18 cellular contexts compared by ENCODE assay signal in genomic region chr10:50299948-50300669, GRCh38. TPM values are rescaled to one million over a fixed set of nuclear protein-coding genes. Genes with fewer than 3 reads are reported as not detected.
DNase-seq lines count a peak whose midpoint lies in the region; ATAC-seq, FAIRE-seq and TF ChIP-seq lines count a peak whose summit lies in the region.
"Had no signal": no experiment of that assay in that cellular context is flagged by ENCODE, and none has a peak within 500 bp of the region (broad histone marks: within the 10 kb centered on the region; RNA-seq: fewer than 3 reads in every experiment).

No MANE protein-coding gene starts in this region.

- BruUV-seq in K562 (replicated peaks; lab: Mats Ljungman, UMichigan): no TSS peak

- no peaks in the 10 kb centered on the region for H4K20me1 ChIP-seq in K562 (replicated peaks; ENCODE audit: control insufficient read depth, insufficient read depth, low read length)

- H2AFZ ChIP-seq in K562 (ENCODE audit: low read depth, low read length): no peak overlapping the region
- H2AFZ ChIP-seq: GM23338 had no signal

- intact Hi-C loops in K562 (cut with micrococcal nuclease): no loop called here
- intact Hi-C loops in mucosa of descending colon (cut with DNase I, micrococcal nuclease): no loop called here

- TF ChIP-seq CTCF in K562 (IDR thresholded peaks at IDR 0.05 in 2 of 3, conservative IDR thresholded peaks at IDR 0.05 in 1 of 3; ENCODE audit: insufficient read depth in 2 of 3, low read depth in 1 of 3, low read length in 3 of 3) (no peak), mucosa of descending colon (IDR thresholded peaks at IDR 0.05) (no peak)

- FAIRE-seq in G401.6 (lab: Jason Lieb, UNC) (peak; percentile 49), K562 (lab: Jason Lieb, UNC) (no peak)
- FAIRE-seq: GM18507 had no signal

- H3K27me3 ChIP-seq in K562 (ENCODE audit: control insufficient read depth in 2 of 2, insufficient read depth in 2 of 2, low read length in 2 of 2): no peaks in the 10 kb centered on the region

- TF ChIP-seq POLR2A in K562 (conservative IDR thresholded peaks at IDR 0.05): no peak

- H3K9me3 ChIP-seq in K562 (replicated peaks; ENCODE audit: control insufficient read depth, insufficient read depth, low read depth, low read length) (peaks cover 3% of the 10 kb centered on the region; the same call in 1 of the 2 replicates), mucosa of descending colon (no peaks in the 10 kb centered on the region)

- H3K36me3 ChIP-seq in K562 (ENCODE audit: control insufficient read depth, insufficient read depth, low read length) (peaks cover 9% of the 10 kb centered on the region; the same call in 2 of the 3 replicates), mucosa of descending colon (ENCODE audit: low read depth) (no peaks in the 10 kb centered on the region)

- POLR2A ChIA-PET in K562 (lab: Yijun Ruan, JAX): no interaction called here

- no peak overlapping the region for H3K4me3 ChIP-seq in K562
- no peak overlapping the region for H3K4me3 ChIP-seq in mucosa of descending colon
- H3K4me3 ChIP-seq: GM23338 had no signal

- no peaks in the 10 kb centered on the region for H3K9me1 ChIP-seq in K562 (ENCODE audit: control insufficient read depth, insufficient read depth, low read length)

- no peaks in the 10 kb centered on the region for H3K79me2 ChIP-seq in K562 (ENCODE audit: control insufficient read depth, insufficient read depth, low read length)

- in situ Hi-C loops in K562 (cut with MboI): no loop called here

- ATAC-seq in K562 (no peak), mucosa of descending colon (no peak)
- ATAC-seq: GM23338, HCT116 had no signal

- no peak for TF ChIP-seq RAD21 in K562 (CRISPR knock-in tag; conservative IDR thresholded peaks at IDR 0.05 in 1 of 2, IDR thresholded peaks at IDR 0.05 in 1 of 2)

- CTCF ChIA-PET in K562 (lab: Yijun Ruan, JAX; ENCODE audit: low intra/inter-chr PET ratio): no interaction called here

- WGBS in K562 (ENCODE audit: insufficient coverage, low coverage, missing lambda C conversion rate): 60% methylated on average over 1 of the region's 1 CpG

- no peak overlapping the region for H3K27ac ChIP-seq in K562 (ENCODE audit: extremely low read depth, low read depth, low read length)

- DNase-seq in OCI-M1 (lab: John Stamatoyannopoulos, UW) (peak; percentile 42), K562 (ENCODE audit: extremely low read depth in 1 of 4, low spot score in 3 of 4) (no peak), mucosa of descending colon (no peak), activated gamma-delta T cell (lab: John Stamatoyannopoulos, UW) (no peak)
- DNase-seq in activated effector memory CD4-positive, alpha-beta T cell treated with Interleukin-2 at 50 U/mL for 16 hours: no peak
- DNase-seq: 8988T; C1 segment of cervical spinal cord; Calu3; CD4-positive, alpha-beta memory T cell; COR-L47; DMS53; DMS79 treated with DMSO at 0.1 percent for 48 hours; H9; HFFc6 had no signal

- no peak for TF ChIP-seq EP300 in K562 (IDR thresholded peaks at IDR 0.05; ENCODE audit: low read length)

- no peak overlapping the region for H3K9ac ChIP-seq in K562 (ENCODE audit: insufficient read depth in 1 of 2, low read depth in 2 of 2, low read length in 2 of 2)

- H3K4me1 ChIP-seq in K562 (replicated peaks in 1 of 2; ENCODE audit: control insufficient read depth in 2 of 2, insufficient read depth in 2 of 2, low read length in 2 of 2) (peaks cover 3 to 5% of the 10 kb centered on the region in 2 experiments; a peak in 3 of 5 replicates), mucosa of descending colon (ENCODE audit: low read depth) (no peaks in the 10 kb centered on the region)

- no peak overlapping the region for H3K4me2 ChIP-seq in K562 (ENCODE audit: insufficient read depth, low read length)
- H3K4me2 ChIP-seq: GM23338 had no signal

TF ChIP-seq in K562, 482 proteins besides CTCF, POLR2A, EP300 and RAD21:
- TF ChIP-seq SPI1 (IDR thresholded peaks at IDR 0.05; ENCODE audit: borderline replicate concordance, low read depth, low read length): peak; percentile 90
- 0 out of 2 replicates have a peak, but pooled peaks have one; percentile 40 for TF ChIP-seq EHMT2 (IDR thresholded peaks at IDR 0.05)
- peak; percentile 34; the same call in 1 of the 2 replicates for TF ChIP-seq SMARCE1 (IDR thresholded peaks at IDR 0.05)
- TF ChIP-seq ZNF24 (IDR thresholded peaks at IDR 0.05): no peak
- TF ChIP-seq ELF1 (tag; IDR thresholded peaks at IDR 0.05): 0 out of 2 replicates have a peak, but pooled peaks have one; percentile 7

RNA-seq across cellular contexts. Expression of gene ASAH2, which starts 48.8 kb away (rescaled TPM):
- 1.2 and 1.3 TPM in 2 replicates for total RNA-seq in K562 (2011; cell fraction: chromatin; rRNA removed; ENCODE audit: low replicate concordance)
- 0.17 and 1.3 TPM in 2 replicates for total RNA-seq in K562 (2011; cell fraction: nucleolus; rRNA removed)
- total RNA-seq in K562 (2011; cell fraction: nucleoplasm; rRNA removed): 0.66 and 1.8 TPM in 2 replicates
- total RNA-seq in K562 (2014; rRNA removed) (2.5 and 6.5 TPM in 2 replicates), K562 (2014; rRNA removed; fragmentation: Illumina TruSeq; extraction: Trizol) (5.5 and 6.5 TPM in 2 replicates), K562 (2015; rRNA removed; fragmentation: Illumina TruSeq; extraction: Trizol) (2.7 and 3.5 TPM in 2 replicates), K562 (2021) (7.6 and 11.8 TPM in 2 replicates), mucosa of descending colon (1 to 10 TPM; 2.1 to 4.4 (median 2.6) TPM)
- polyA plus RNA-seq in K562 (2011; rRNA removed) (8.6 and 8.7 TPM in 2 replicates), K562 (2014; fragmentation: Illumina TruSeq; extraction: Trizol) (7.7 and 8.3 TPM in 2 replicates), K562 (2014; fragmentation: Nextera tagmentation; extraction: Ambion mirVana) (10 to 100 TPM in 1 of 2 experiments, 1 to 10 TPM in 1; 8.5 to 12.0 TPM), K562 (2014; rRNA removed) (8.4 and 11.0 TPM in 2 replicates)
- polyA plus RNA-seq in K562 (2011; cell fraction: cytosol; rRNA removed): 0.54 and 4.2 TPM in 2 replicates
- 13.6 and 15.9 TPM in 2 replicates for polyA plus RNA-seq in K562 (2011; cell fraction: nucleus; rRNA removed)
- polyA plus RNA-seq in K562 (2012): 4.9 and 5.0 TPM in 2 replicates
- 9.9 and 11.4 TPM in 2 replicates for polyA minus RNA-seq in K562 (2011; rRNA and poly(A)+ RNA removed)
- polyA minus RNA-seq in K562 (2011; cell fraction: cytosol; rRNA and poly(A)+ RNA removed): 0.64 and 4.3 TPM in 2 replicates
- 1.2 and 1.8 TPM in 2 replicates for polyA minus RNA-seq in K562 (2011; cell fraction: nucleus; rRNA and poly(A)+ RNA removed)
